In the genomic region with DNA sequence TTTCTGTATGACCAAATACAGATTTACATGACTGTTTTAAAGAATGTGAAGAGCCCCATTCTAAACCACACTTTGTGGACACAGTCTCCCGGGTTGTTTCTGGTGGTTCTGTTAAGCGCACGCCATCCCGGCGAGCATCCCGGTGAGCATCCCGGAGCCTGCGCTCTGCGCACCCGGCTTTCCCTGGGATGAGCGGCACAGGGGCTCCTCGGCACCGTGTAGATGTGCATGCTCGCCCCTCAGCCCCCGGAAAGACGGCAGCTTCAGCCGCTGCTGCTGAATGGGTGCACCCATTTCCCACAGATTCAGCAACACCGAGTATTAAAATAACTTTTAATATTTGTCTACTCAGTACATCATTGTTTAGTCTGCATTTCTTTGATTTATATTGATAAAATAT, we compare ENCODE assay signal across 29 cellular contexts. TPM values are rescaled to one million over a fixed set of nuclear protein-coding genes. Genes with fewer than 3 reads are reported as not detected.
"Had no signal": no experiment of that assay in that cellular context is flagged by ENCODE, and none has a peak within 500 bp of the region (broad histone marks: within the 10 kb centered on the region; RNA-seq: fewer than 3 reads in every experiment).

No MANE protein-coding gene starts in this region.

- H3K4me1 ChIP-seq: esophagus muscularis mucosa, foreskin keratinocyte, heart right ventricle, suprapubic skin, tibial artery had no signal

- H3K27ac Mint-ChIP-seq: activated naive CD8-positive, alpha-beta T cell; nephron; progenitor cell of endocrine pancreas; stimulated activated naive B cell treated with anti-CD40 and anti-IgM and Interleukin-4, amounts not matched to agents 10 μg/mL and 1 μg/mL and 100 μg/mL, for 72 hours; T-helper 17 cell had no signal

- H3K27me3 ChIP-seq: foreskin keratinocyte, suprapubic skin had no signal

- H3K36me3 ChIP-seq: heart right ventricle, suprapubic skin, tibial artery had no signal

- H3K4me3 Mint-ChIP-seq: activated naive CD8-positive, alpha-beta T cell; central memory CD8-positive, alpha-beta T cell; nephron; stimulated activated naive B cell treated with anti-CD40 and anti-IgM and Interleukin-4, amounts not matched to agents 10 μg/mL and 1 μg/mL and 100 μg/mL, for 72 hours; T-helper 17 cell had no signal

- H3K27ac ChIP-seq: esophagus muscularis mucosa, foreskin keratinocyte, heart right ventricle, suprapubic skin, tibial artery, WERI-Rb-1 had no signal

- H3K27me3 Mint-ChIP-seq: activated naive CD8-positive, alpha-beta T cell; central memory CD8-positive, alpha-beta T cell; progenitor cell of endocrine pancreas; T-helper 17 cell had no signal

- ATAC-seq: activated CD4-positive, CD25-positive, alpha-beta regulatory T cell treated with anti-CD3 and anti-CD28 coated beads, Interleukin-2, amount 50 U/mL, for 24 hours; foreskin keratinocyte; heart right ventricle; left ventricle myocardium superior; sciatic nerve; stimulated activated naive B cell treated with anti-CD40 and anti-IgM and Interleukin-4, amounts not matched to agents 10 μg/mL and 1 μg/mL and 100 μg/mL, for 72 hours; T-helper 17 cell had no signal

- H3K4me3 ChIP-seq: esophagus muscularis mucosa, heart right ventricle, smooth muscle cell, suprapubic skin, tibial artery had no signal

- DNase-seq: activated CD4-positive, alpha-beta T cell treated with anti-CD3 and anti-CD28 coated beads for 48 hours; activated CD4-positive, alpha-beta T cell treated with anti-CD3 and anti-CD28 coated beads, Interleukin-2, amount 50 U/mL, for 48 hours; activated CD8-positive, alpha-beta memory T cell treated with anti-CD3 and anti-CD28 coated beads for 24 hours; activated effector memory CD4-positive, alpha-beta T cell treated with Interleukin-2 at 50 U/mL for 16 hours; activated naive CD4-positive, alpha-beta T cell treated with Interleukin-2 at 50 U/mL for 16 hours; anterior cingulate cortex; dermis blood vessel endothelial cell; effector CD4-positive, alpha-beta T cell; foreskin keratinocyte; heart right ventricle; kidney glomerular epithelial cell; left ventricle myocardium superior; stimulated activated CD4-positive, alpha-beta T cell treated with anti-CD3 and anti-CD28 coated beads, Interleukin-15, amount 100 ng/mL, for 24 hours; stimulated activated CD4-positive, alpha-beta T cell treated with anti-CD3 and anti-CD28 coated beads, Interleukin-2, amount 100 ng/mL, for 24 hours; stimulated activated naive B cell treated with anti-CD40 and anti-IgM and Interleukin-4, amounts not matched to agents 10 μg/mL and 1 μg/mL and 100 μg/mL, for 72 hours; T-helper 17 cell; T1000; WERI-Rb-1 had no signal

- H3K4me1 Mint-ChIP-seq: stimulated activated naive B cell treated with anti-CD40 and anti-IgM and Interleukin-4, amounts not matched to agents 10 μg/mL and 1 μg/mL and 100 μg/mL, for 72 hours; T-helper 17 cell had no signal

- H3K9me3 ChIP-seq: esophagus muscularis mucosa, heart right ventricle, suprapubic skin, tibial artery had no signal

- H3K9me3 Mint-ChIP-seq: central memory CD8-positive, alpha-beta T cell; nephron; stimulated activated naive B cell treated with anti-CD40 and anti-IgM and Interleukin-4, amounts not matched to agents 10 μg/mL and 1 μg/mL and 100 μg/mL, for 72 hours had no signal

RNA-seq across cellular contexts. Expression of gene GLB1L2, which starts 36.0 kb away (rescaled TPM):
- total RNA-seq: osteocyte had no signal

RNA-seq across cellular contexts. Expression of gene B3GAT1, which starts 44.3 kb away (rescaled TPM):
- total RNA-seq: dermis blood vessel endothelial cell, smooth muscle cell had no signal
